8 cellular contexts compared by ENCODE assay signal in the genomic region with DNA sequence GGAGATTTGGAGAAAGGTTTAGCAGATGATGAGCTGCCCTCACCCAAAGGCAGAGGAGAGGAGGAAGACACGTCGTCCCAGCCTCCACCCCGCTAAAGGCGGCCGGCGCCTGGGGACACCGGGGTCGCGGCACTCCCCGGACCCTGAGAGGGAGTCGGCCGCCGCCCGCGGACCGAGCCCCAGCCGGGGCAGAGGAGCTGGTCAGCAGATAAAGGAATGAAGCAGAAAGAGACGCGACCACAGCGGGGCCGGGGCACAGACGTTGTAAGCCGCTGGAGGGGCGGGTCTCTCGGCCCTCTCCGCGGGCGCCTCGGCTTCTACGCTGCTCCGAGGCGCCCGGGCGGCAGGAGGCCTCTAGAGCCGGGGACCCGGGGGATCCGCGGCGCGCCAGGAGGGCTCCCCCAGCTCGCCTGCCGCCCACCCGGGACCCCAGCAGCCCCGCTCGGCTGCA. TPM values are rescaled to one million over a fixed set of nuclear protein-coding genes. Genes with fewer than 3 reads are reported as not detected.
DNase-seq lines count a peak whose midpoint lies in the region; ATAC-seq and TF ChIP-seq lines count a peak whose summit lies in the region.

No MANE protein-coding gene starts in this region.

- H3K27me3 ChIP-seq in naive thymus-derived CD4-positive, alpha-beta T cell (ENCODE audit: control insufficient read depth in 2 of 2, insufficient read depth in 2 of 2, low read length in 2 of 2) = no peaks in the 10 kb centered on the region
- no peaks in the 10 kb centered on the region for H3K27me3 ChIP-seq in thymus (ENCODE audit: control insufficient read depth, insufficient read depth)

- CTCF ChIA-PET in naive thymus-derived CD4-positive, alpha-beta T cell (lab: Charles Lee) = interaction anchor here (0.9 to 2.2 kb wide), 3 partner anchors 27 to 57 kb away, joined by 3 to 13 read pairs (median 5); no protein-coding TSS in a partner anchor

- DNase-seq in EL = peak; percentile 47
- DNase-seq in LNCaP clone FGC (ENCODE audit: low read depth) = no peak
- peak in 2 of 3 experiments; percentile 6 to 16 for DNase-seq in activated CD8-positive, alpha-beta memory T cell treated with anti-CD3 and anti-CD28 coated beads for 48 hours (ENCODE audit: low read depth in 2 of 3, low spot score in 2 of 3)
- no peak for DNase-seq in epithelial cell of proximal tubule (ENCODE audit: low read depth)
- DNase-seq in naive thymus-derived CD4-positive, alpha-beta T cell = peak in 5 of 9 donors; percentile 26 to 55 (median 39)
- DNase-seq in occipital lobe (lab: John Stamatoyannopoulos, UW) = no peak

- H3K9me3 Mint-ChIP-seq in naive thymus-derived CD4-positive, alpha-beta T cell = no peaks in the 10 kb centered on the region

- WGBS in thymus = under 1% methylated on average over 45 of the region's 45 CpGs

- no peaks in the 10 kb centered on the region for H3K9me3 ChIP-seq in naive thymus-derived CD4-positive, alpha-beta T cell (ENCODE audit: control insufficient read depth in 2 of 3, low read length in 3 of 3)
- H3K9me3 ChIP-seq in thymus (ENCODE audit: control insufficient read depth) = no peaks in the 10 kb centered on the region

- POLR2A ChIA-PET in naive thymus-derived CD4-positive, alpha-beta T cell (lab: Charles Lee) = interaction anchor here (0.8 to 2.0 kb wide), 18 partner anchors 9 to 223 kb away, joined by 3 to 12 read pairs (median 5); no protein-coding TSS in a partner anchor

- peak overlapping the region; percentile 99 for H3K27ac ChIP-seq in naive thymus-derived CD4-positive, alpha-beta T cell (ENCODE audit: low read depth, low read length)
- peak overlapping the region; percentile 97 for H3K27ac ChIP-seq in thymus (ENCODE audit: low read depth)

- peak overlapping the region; percentile 94 to 99 (median 97) for H3K27ac Mint-ChIP-seq in naive thymus-derived CD4-positive, alpha-beta T cell

- H3K4me3 Mint-ChIP-seq in naive thymus-derived CD4-positive, alpha-beta T cell = peak overlapping the region; percentile 86 to 98 (median 94)

- peak overlapping the region; percentile 90 for H3K4me3 ChIP-seq in LNCaP clone FGC (ENCODE audit: low read depth, low read length)
- H3K4me3 ChIP-seq in epithelial cell of proximal tubule (ENCODE audit: low read depth, low read length) = peak overlapping the region; percentile 92
- peak overlapping the region; percentile 68 for H3K4me3 ChIP-seq in naive thymus-derived CD4-positive, alpha-beta T cell (ENCODE audit: low read length)
- H3K4me3 ChIP-seq in thymus (ENCODE audit: low read length) = peak overlapping the region; percentile 93

- peaks cover 46 to 65% (median 56%) of the 10 kb centered on the region in 7 donors for H3K4me1 Mint-ChIP-seq in naive thymus-derived CD4-positive, alpha-beta T cell

- peak; percentile 32 for ATAC-seq in GM21825 (IDR thresholded peaks at IDR 0.05; ENCODE audit: unreplicated experiment)
- peak; percentile 48 for ATAC-seq in naive thymus-derived CD4-positive, alpha-beta T cell

- H3K36me3 ChIP-seq in naive thymus-derived CD4-positive, alpha-beta T cell (ENCODE audit: control insufficient read depth in 2 of 3, insufficient read depth in 3 of 3, low read length in 3 of 3) = peaks cover 0 to 8% (median 0%) of the 10 kb centered on the region in 3 experiments
- H3K36me3 ChIP-seq in thymus (ENCODE audit: control insufficient read depth, insufficient read depth) = no peaks in the 10 kb centered on the region

- H3K4me1 ChIP-seq in naive thymus-derived CD4-positive, alpha-beta T cell (ENCODE audit: control insufficient read depth in 2 of 2, insufficient read depth in 2 of 2, low read length in 2 of 2) = peaks cover 30 to 31% of the 10 kb centered on the region in 2 donors
- H3K4me1 ChIP-seq in thymus (ENCODE audit: control insufficient read depth, insufficient read depth, low read length) = peaks cover 7% of the 10 kb centered on the region

- no peak for TF ChIP-seq CTCF in LNCaP clone FGC (IDR thresholded peaks at IDR 0.05; ENCODE audit: control insufficient read depth, extremely low read depth, insufficient read depth)
- TF ChIP-seq CTCF in epithelial cell of proximal tubule (conservative IDR thresholded peaks at IDR 0.05; ENCODE audit: low read depth, low read length) = no peak

- H3K27me3 Mint-ChIP-seq in naive thymus-derived CD4-positive, alpha-beta T cell = peaks cover 0 to 10% (median 0%) of the 10 kb centered on the region in 5 donors

- peaks cover 0 to 6% (median 2%) of the 10 kb centered on the region in 5 donors for H3K36me3 Mint-ChIP-seq in naive thymus-derived CD4-positive, alpha-beta T cell

- intact Hi-C loops in naive thymus-derived CD4-positive, alpha-beta T cell (cut with micrococcal nuclease) = loop anchor here (1.0 to 10.0 kb wide), 10 partner anchors 14 to 328 kb away; a partner anchor contains a TSS

RNA-seq across cellular contexts. Expression of a gene that starts 0.5 kb away (rescaled TPM):
- total RNA-seq in epithelial cell of proximal tubule (13.5 and 22.3 TPM in 2 replicates), occipital lobe (275 TPM)
- 100 to 1,000 TPM; 121 to 244 (median 172) TPM for total RNA-seq in naive thymus-derived CD4-positive, alpha-beta T cell
- polyA plus RNA-seq in naive thymus-derived CD4-positive, alpha-beta T cell = 10 to 100 TPM; 37.8 to 45.7 TPM
- polyA plus RNA-seq in thymus = 34.7 TPM

Comparison
In these comparisons a context has a peak if more than half of its experiments do, and no peak if none do; other contexts are left out.
1. DNase-seq: peak in EL (single experiment), activated CD8-positive, alpha-beta memory T cell treated with anti-CD3 and anti-CD28 coated beads for 48 hours (2 of 3) and naive thymus-derived CD4-positive, alpha-beta T cell (5 of 9); none in LNCaP clone FGC (single experiment), epithelial cell of proximal tubule (single experiment) and occipital lobe (single experiment).
2. Peak in every context shown above with its lines, with median percentiles within 50 percentile points of each other: H3K4me3 ChIP-seq.